Comparison of ENCODE assay signal across 24 cellular contexts in the genomic region with DNA sequence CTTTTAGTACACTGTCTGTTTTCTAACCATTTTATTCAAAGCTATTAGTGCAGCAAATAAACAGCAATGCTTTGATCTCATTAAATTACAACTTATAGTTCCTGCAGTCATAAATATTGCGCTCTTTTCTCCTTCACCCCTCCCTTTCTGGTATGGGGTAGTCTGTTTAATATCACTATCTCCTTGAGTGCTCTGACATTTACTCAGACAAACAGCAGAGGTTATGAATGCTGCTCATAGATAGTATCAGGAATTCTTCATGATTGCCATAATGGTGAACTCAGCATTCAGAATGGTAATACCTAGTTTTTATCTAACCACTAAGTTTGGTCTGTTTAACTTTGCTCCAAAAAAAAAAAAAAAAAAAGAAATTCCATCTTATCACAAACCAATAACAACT.
"Had no signal": no experiment of that assay in that cellular context is flagged by ENCODE, and none has a peak within 500 bp of the region (broad histone marks: within the 10 kb centered on the region; RNA-seq: fewer than 3 reads in every experiment).

No MANE protein-coding gene starts in this region.

- ATAC-seq: activated T-cell treated with anti-CD3 and anti-CD28 coated beads, Interleukin-2, amount 50 U/mL, for 4 hours; T-cell had no signal

- H3K27ac ChIP-seq: SJSA1 had no signal

- H3K9me3 ChIP-seq: MG63, SJSA1 had no signal

- H3K36me3 ChIP-seq: MG63, SJSA1 had no signal

- H3K4me3 ChIP-seq: MG63, SJSA1 had no signal

- H3K27me3 ChIP-seq: MG63 had no signal

- H3K4me1 ChIP-seq: SJSA1 had no signal

- DNase-seq: activated B cell treated with CpG ODN at 0.5 μM for 24 hours; activated CD4-positive, alpha-beta memory T cell treated with anti-CD3 and anti-CD28 coated beads for 36 hours; activated CD4-positive, alpha-beta T cell treated with anti-CD3 and anti-CD28 coated beads, Interleukin-2, amount 10 ng/mL, durations not matched to agents 7 days and 5 days; activated CD8-positive, alpha-beta memory T cell treated with anti-CD3 and anti-CD28 coated beads for 24 hours; activated gamma-delta T cell treated with Interleukin-2 at 50 U/mL for 16 hours; activated naive CD4-positive, alpha-beta T cell treated with anti-CD3 and anti-CD28 coated beads, Interleukin-2, amount 10 ng/mL, durations not matched to agents 7 days and 5 days; activated naive CD8-positive, alpha-beta T cell treated with anti-CD3 and anti-CD28 coated beads for 36 hours; activated T-cell treated with anti-CD3 and anti-CD28 coated beads, Interleukin-2, amount 50 U/mL, for 4 hours; anterior cingulate cortex; MG63; MV-4-11; NCI-H1092 treated with DMSO at 0.1 percent for 48 hours; NCI-H1417 treated with DMSO at 0.1 percent for 48 hours; NCI-H1694; NCI-H2029; NCI-H2107; NCI-H2171 treated with DMSO at 0.1 percent for 48 hours; NCI-H226; NCI-H526 treated with DMSO at 0.1 percent for 48 hours; NCI-H82; T-cell; T-helper 2 cell; T1000 had no signal
